9 cellular contexts compared by ENCODE assay signal in the genomic region with DNA sequence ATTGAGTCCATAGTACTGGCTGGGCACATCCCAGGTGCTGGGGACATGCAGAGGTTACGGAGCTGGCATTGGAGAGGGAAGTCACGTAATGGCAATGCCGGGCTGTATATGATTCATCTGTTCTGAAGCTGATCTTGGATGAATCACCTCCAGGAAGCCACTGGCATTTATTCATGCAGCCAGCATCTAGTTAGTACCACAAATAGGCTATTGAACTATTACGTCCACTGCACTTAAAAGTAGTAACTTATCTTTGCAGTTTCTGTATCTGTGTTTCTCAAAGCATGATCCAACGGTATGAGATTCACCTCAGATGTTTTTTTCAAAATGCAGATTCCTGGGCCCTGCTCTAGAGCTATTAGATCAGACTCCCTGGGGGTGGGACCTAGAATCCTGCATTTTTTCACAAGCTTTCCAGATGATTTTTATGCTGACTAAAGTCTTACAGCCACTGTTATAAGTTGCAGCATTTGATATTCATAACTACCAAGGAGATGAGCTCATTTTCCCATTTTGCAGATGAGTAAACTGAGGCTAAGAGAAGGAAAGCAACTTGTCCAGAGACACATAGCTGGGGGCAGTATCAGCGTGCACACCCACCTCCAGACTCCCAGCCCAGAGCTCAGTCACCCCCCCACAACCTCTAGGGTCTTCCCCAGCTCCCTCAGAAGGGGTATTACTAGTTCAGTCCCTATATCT. TPM values are rescaled to one million over a fixed set of nuclear protein-coding genes. Genes with fewer than 3 reads are reported as not detected.
DNase-seq lines count a peak whose midpoint lies in the region; ATAC-seq and TF ChIP-seq lines count a peak whose summit lies in the region.
"Had no signal": no experiment of that assay in that cellular context is flagged by ENCODE, and none has a peak within 500 bp of the region (broad histone marks: within the 10 kb centered on the region; RNA-seq: fewer than 3 reads in every experiment).

No MANE protein-coding gene starts in this region.

- peak overlapping the region; percentile 19 to 75 (median 63) for H3K27ac ChIP-seq in gastroesophageal sphincter
- peak overlapping the region; percentile 70 to 92 (median 82) for H3K27ac ChIP-seq in thyroid gland

- ATAC-seq in gastroesophageal sphincter = peak; percentile 53
- no peak for ATAC-seq in HG02623 (IDR thresholded peaks at IDR 0.05; ENCODE audit: unreplicated experiment)
- ATAC-seq in HG03135 (IDR thresholded peaks at IDR 0.05; ENCODE audit: unreplicated experiment) = no peak

- peak overlapping the region; percentile 83 for H3K27ac Mint-ChIP-seq in T-helper 1 cell treated with Interleukin-12 subunit alpha and Interleukin-12 subunit beta and Interleukin-4 antibody, amounts not matched to agents 30 μg/mL and 1 μg/mL, for 36 hours

- no peaks in the 10 kb centered on the region for H3K9me3 Mint-ChIP-seq in T-helper 1 cell treated with Interleukin-12 subunit alpha and Interleukin-12 subunit beta and Interleukin-4 antibody, amounts not matched to agents 30 μg/mL and 1 μg/mL, for 36 hours

- H3K4me1 Mint-ChIP-seq in T-helper 1 cell treated with Interleukin-12 subunit alpha and Interleukin-12 subunit beta and Interleukin-4 antibody, amounts not matched to agents 30 μg/mL and 1 μg/mL, for 36 hours (ENCODE audit: low read depth) = peaks cover 17% of the 10 kb centered on the region

- H3K4me1 ChIP-seq in gastroesophageal sphincter = peaks cover 0 to 28% (median 11%) of the 10 kb centered on the region in 3 donors
- H3K4me1 ChIP-seq in thyroid gland = peaks cover 18 to 43% of the 10 kb centered on the region in 2 donors
- H3K4me1 ChIP-seq: BLaER1 had no signal

- intact Hi-C loops in thyroid gland (cut with DNase I) = no loop called here

- H3K36me3 Mint-ChIP-seq in T-helper 1 cell treated with Interleukin-12 subunit alpha and Interleukin-12 subunit beta and Interleukin-4 antibody, amounts not matched to agents 30 μg/mL and 1 μg/mL, for 36 hours (ENCODE audit: low read depth) = peaks cover 34% of the 10 kb centered on the region

- TF ChIP-seq EP300 in gastroesophageal sphincter (IDR thresholded peaks at IDR 0.05) = no peak

- no peaks in the 10 kb centered on the region for H3K27me3 Mint-ChIP-seq in T-helper 1 cell treated with Interleukin-12 subunit alpha and Interleukin-12 subunit beta and Interleukin-4 antibody, amounts not matched to agents 30 μg/mL and 1 μg/mL, for 36 hours (ENCODE audit: low read depth)

- H3K9me3 ChIP-seq in gastroesophageal sphincter (no peaks in the 10 kb centered on the region), thyroid gland (no peaks in the 10 kb centered on the region)
- H3K9me3 ChIP-seq: BLaER1 had no signal

- no peaks in the 10 kb centered on the region for H3K27me3 ChIP-seq in gastroesophageal sphincter
- H3K27me3 ChIP-seq in thyroid gland = no peaks in the 10 kb centered on the region
- H3K27me3 ChIP-seq: BLaER1 had no signal

- TF ChIP-seq POLR2A in gastroesophageal sphincter (IDR thresholded peaks at IDR 0.05) = no peak
- TF ChIP-seq POLR2A in thyroid gland (IDR thresholded peaks at IDR 0.05) = no peak

- DNase-seq in T-helper 1 cell (no peak), T1000 (lab: John Stamatoyannopoulos, UW) (peak; percentile 52), thyroid gland (no peak), OCI-M2 (lab: John Stamatoyannopoulos, UW; ENCODE audit: unreplicated experiment) (no peak)

- H3K4me3 Mint-ChIP-seq in T-helper 1 cell treated with Interleukin-12 subunit alpha and Interleukin-12 subunit beta and Interleukin-4 antibody, amounts not matched to agents 30 μg/mL and 1 μg/mL, for 36 hours = no peak overlapping the region

- H3K4me3 ChIP-seq in gastroesophageal sphincter (no peak overlapping the region), thyroid gland (replicated peaks in 1 of 3) (no peak overlapping the region)
- H3K4me3 ChIP-seq: BLaER1 had no signal

- TF ChIP-seq CTCF in gastroesophageal sphincter (IDR thresholded peaks at IDR 0.05) = no peak
- TF ChIP-seq CTCF in thyroid gland (IDR thresholded peaks at IDR 0.05) = no peak

- 38 to 72% methylated on average over 3 to 6 of the region's 6 CpGs for WGBS in gastroesophageal sphincter (ENCODE audit: low coverage in 1 of 2), 2 donors
- WGBS in thyroid gland, 2 donors = 78 to 87% methylated on average over 6 of the region's 6 CpGs

- peaks cover 0 to 80% of the 10 kb centered on the region in 2 donors for H3K36me3 ChIP-seq in gastroesophageal sphincter
- peaks cover 5 to 10% of the 10 kb centered on the region in 2 donors for H3K36me3 ChIP-seq in thyroid gland

RNA-seq across cellular contexts. Expression of a gene that starts 44.0 kb away (rescaled TPM):
- 100 to 1,000 TPM; 221 to 714 (median 372) TPM for total RNA-seq in gastroesophageal sphincter
- 1,000 to 10,000 TPM; 1,083 to 1,350 (median 1,205) TPM for total RNA-seq in thyroid gland

RNA-seq across cellular contexts. Expression of a gene that starts 46.8 kb away (rescaled TPM):
- total RNA-seq in gastroesophageal sphincter = 10 to 100 TPM; 39.1 to 55.9 (median 44.8) TPM
- total RNA-seq in thyroid gland = 100 to 1,000 TPM in 2 of 4 donors, 10 to 100 TPM in 2; 82.8 to 136 (median 111) TPM
